ENCODE assay signal across 9 cellular contexts in the genomic region with DNA sequence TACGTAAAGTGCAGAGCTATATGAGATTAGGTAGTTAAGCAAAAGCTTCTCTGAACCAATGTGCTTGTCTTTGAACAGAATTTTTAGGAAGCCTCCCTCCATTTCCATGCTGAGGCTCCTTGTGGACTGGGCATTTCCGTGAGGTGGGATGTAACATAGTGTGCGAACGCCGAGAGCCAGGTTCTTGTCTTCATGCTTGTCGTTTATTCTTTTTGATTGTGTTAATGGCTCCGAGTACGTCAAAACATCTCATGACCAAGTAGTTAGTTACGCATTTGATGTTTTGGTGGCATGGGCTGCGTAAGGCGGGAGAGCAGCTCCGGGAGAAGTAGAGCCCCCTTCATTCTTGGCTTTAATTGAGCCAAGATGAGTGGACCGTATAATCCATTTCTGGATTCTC. TPM values are rescaled to one million over a fixed set of nuclear protein-coding genes. Genes with fewer than 3 reads are reported as not detected.
DNase-seq lines count a peak whose midpoint lies in the region; ATAC-seq and TF ChIP-seq lines count a peak whose summit lies in the region.
"Had no signal": no experiment of that assay in that cellular context is flagged by ENCODE, and none has a peak within 500 bp of the region (broad histone marks: within the 10 kb centered on the region; RNA-seq: fewer than 3 reads in every experiment).

No MANE protein-coding gene starts in this region.

- peaks cover 0 to 4% of the 10 kb centered on the region in 2 donors for H3K36me3 ChIP-seq in adrenal gland (replicated peaks in 1 of 2)

- DNase-seq in GM12865 (ENCODE audit: low read depth) (no peak), adrenal gland (no peak), inferior parietal cortex (ENCODE audit: extremely low spot score) (peak; percentile 39), omental fat pad (ENCODE audit: low spot score) (no peak), OCI-M1 (lab: John Stamatoyannopoulos, UW) (no peak)
- DNase-seq in stimulated activated CD4-positive, alpha-beta T cell treated with anti-CD3 and anti-CD28 coated beads, Interleukin-15, amount 100 ng/mL, for 24 hours, result no peak

- H3K9me3 Mint-ChIP-seq in stimulated activated memory B cell treated with anti-CD40 and anti-IgM and Interleukin-4, amounts not matched to agents 10 μg/mL and 1 μg/mL and 100 μg/mL, for 72 hours, result no peaks in the 10 kb centered on the region
- H3K9me3 Mint-ChIP-seq: neural crest cell had no signal

- intact Hi-C loops in adrenal gland (cut with DNase I), result no loop called here

- TF ChIP-seq CTCF in GM12865 (IDR thresholded peaks at IDR 0.05; ENCODE audit: insufficient read depth, low read depth, low read length, missing control alignments), result no peak
- no peak for TF ChIP-seq CTCF in adrenal gland (IDR thresholded peaks at IDR 0.05)
- TF ChIP-seq CTCF in omental fat pad (IDR thresholded peaks at IDR 0.05), result no peak

- H3K4me1 Mint-ChIP-seq in stimulated activated memory B cell treated with anti-CD40 and anti-IgM and Interleukin-4, amounts not matched to agents 10 μg/mL and 1 μg/mL and 100 μg/mL, for 72 hours, result peaks cover 49% of the 10 kb centered on the region

- H3K27ac ChIP-seq in adrenal gland, result peak overlapping the region in 4 of 5 donors; percentile 73 to 95 (median 79)

- H3K27ac Mint-ChIP-seq in stimulated activated memory B cell treated with anti-CD40 and anti-IgM and Interleukin-4, amounts not matched to agents 10 μg/mL and 1 μg/mL and 100 μg/mL, for 72 hours, result peak overlapping the region; percentile 91

- TF ChIP-seq POLR2A in adrenal gland (IDR thresholded peaks at IDR 0.05), result no peak

- H3K9me3 ChIP-seq in adrenal gland (replicated peaks in 1 of 3), result no peaks in the 10 kb centered on the region

- peak overlapping the region; percentile 56 for H3K4me3 ChIP-seq in GM12865 (ENCODE audit: low read depth, low read length)
- no peak overlapping the region for H3K4me3 ChIP-seq in adrenal gland

- peaks cover 16 to 19% of the 10 kb centered on the region in 2 donors for H3K4me1 ChIP-seq in adrenal gland (replicated peaks in 1 of 2)

- H3K4me3 Mint-ChIP-seq in stimulated activated memory B cell treated with anti-CD40 and anti-IgM and Interleukin-4, amounts not matched to agents 10 μg/mL and 1 μg/mL and 100 μg/mL, for 72 hours, result peak overlapping the region; percentile 76
- H3K4me3 Mint-ChIP-seq: neural crest cell had no signal

- H3K36me3 Mint-ChIP-seq in stimulated activated memory B cell treated with anti-CD40 and anti-IgM and Interleukin-4, amounts not matched to agents 10 μg/mL and 1 μg/mL and 100 μg/mL, for 72 hours, result peaks cover 25% of the 10 kb centered on the region

- no peaks in the 10 kb centered on the region for H3K27me3 ChIP-seq in adrenal gland

- WGBS in adrenal gland, 4 donors, result 87 to 94% (median 93%) methylated on average over 13 of the region's 13 CpGs

- ATAC-seq in stimulated activated memory B cell treated with anti-CD40 and anti-IgM and Interleukin-4, amounts not matched to agents 10 μg/mL and 1 μg/mL and 100 μg/mL, for 72 hours, result no peak
- ATAC-seq in GM21528 (IDR thresholded peaks at IDR 0.05; ENCODE audit: low FRiP score, unreplicated experiment) (no peak), omental fat pad (ENCODE audit: low FRiP score) (no peak)

- no peaks in the 10 kb centered on the region for H3K27me3 Mint-ChIP-seq in stimulated activated memory B cell treated with anti-CD40 and anti-IgM and Interleukin-4, amounts not matched to agents 10 μg/mL and 1 μg/mL and 100 μg/mL, for 72 hours

RNA-seq across cellular contexts. Expression of a gene that starts 32.9 kb away (rescaled TPM):
- 10 to 100 TPM in 6 of 8 donors, 1 to 10 TPM in 2; 8.8 to 25.2 (median 17.7) TPM for total RNA-seq in adrenal gland
- polyA plus RNA-seq in adrenal gland, result 10 to 100 TPM in 2 of 3 donors, 1 to 10 TPM in 1; 6.8 to 43.8 (median 16.7) TPM
- total RNA-seq in omental fat pad, result 10 to 100 TPM; 15.3 to 37.5 (median 22.9) TPM
